In the genomic region with DNA sequence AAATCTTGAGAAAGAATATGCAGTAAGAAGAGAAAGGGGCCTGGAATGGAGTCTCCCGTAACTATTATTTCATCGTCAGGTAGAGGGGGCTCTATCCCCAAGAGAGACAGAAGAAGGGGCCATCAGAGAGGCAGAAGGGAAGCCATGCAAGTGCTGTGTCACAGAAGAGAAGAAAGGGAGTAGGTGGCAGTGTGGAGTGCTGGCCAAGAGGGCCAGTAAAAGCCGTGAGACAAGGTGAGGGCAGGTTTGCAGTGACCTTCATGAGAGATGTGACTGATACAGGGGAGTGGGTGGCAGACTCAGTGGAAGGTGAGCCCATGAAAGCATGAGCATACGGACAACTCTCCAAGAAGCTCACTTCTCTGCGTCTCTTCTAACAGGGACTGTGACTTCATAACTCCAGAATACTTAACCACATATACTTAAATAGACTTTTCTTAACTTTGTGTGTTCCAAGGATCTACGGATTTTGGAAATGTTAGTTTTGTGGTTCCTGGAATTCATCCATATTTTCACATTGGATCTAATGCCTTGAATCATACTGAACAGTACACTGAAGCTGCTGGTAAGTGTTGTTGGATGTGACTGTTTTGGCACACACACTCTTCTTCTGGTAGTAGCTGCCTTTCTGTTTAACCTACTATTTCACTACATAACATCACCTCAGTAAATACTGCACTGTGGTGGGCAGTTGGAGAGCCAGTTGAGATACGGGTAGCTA, we compare ENCODE assay signal across 19 cellular contexts. TPM values are rescaled to one million over a fixed set of nuclear protein-coding genes. Genes with fewer than 3 reads are reported as not detected.
DNase-seq lines count a peak whose midpoint lies in the region; ATAC-seq, FAIRE-seq and TF ChIP-seq lines count a peak whose summit lies in the region.
"Had no signal": no experiment of that assay in that cellular context is flagged by ENCODE, and none has a peak within 500 bp of the region (broad histone marks: within the 10 kb centered on the region; RNA-seq: fewer than 3 reads in every experiment).

No MANE protein-coding gene starts in this region.

- H3K36me3 ChIP-seq in Loucy (ENCODE audit: insufficient read depth, low read length), result peaks cover 35% of the 10 kb centered on the region; the same call in 1 of the 2 replicates
- H3K36me3 ChIP-seq in GM12878 (ENCODE audit: control insufficient read depth in 2 of 2, insufficient read depth in 2 of 2, low read length in 1 of 2), result peaks cover 0 to 6% of the 10 kb centered on the region in 2 experiments; a peak in 3 of 4 replicates
- no peaks in the 10 kb centered on the region for H3K36me3 ChIP-seq in hepatocyte (replicated peaks; ENCODE audit: insufficient read depth, low read depth)
- H3K36me3 ChIP-seq in gastrocnemius medialis, result peaks cover 0 to 44% of the 10 kb centered on the region in 2 donors

- SMC1A ChIA-PET in GM12878 (lab: Charles Lee; ENCODE audit: uncharacterized antibody, unreplicated experiment), result interaction anchor here (0.6 kb wide), 1 partner anchor 82 kb away, joined by 3 read pairs; no protein-coding TSS in a partner anchor

- no peak for TF ChIP-seq EP300 in GM12878 (IDR thresholded peaks at IDR 0.05; ENCODE audit: borderline replicate concordance in 1 of 2, control insufficient read depth in 1 of 2, low read depth in 2 of 2, low read length in 2 of 2)

- no peaks in the 10 kb centered on the region for H3K27me3 ChIP-seq in Loucy (ENCODE audit: insufficient read depth, low read length, poor library complexity, severe bottlenecking)
- H3K27me3 ChIP-seq in GM12878 (replicated peaks in 1 of 2; ENCODE audit: control insufficient read depth in 2 of 2, insufficient read depth in 2 of 2, low read length in 1 of 2), result no peaks in the 10 kb centered on the region
- no peaks in the 10 kb centered on the region for H3K27me3 ChIP-seq in hepatocyte
- no peaks in the 10 kb centered on the region for H3K27me3 ChIP-seq in gastrocnemius medialis
- H3K27me3 ChIP-seq: BLaER1 had no signal

- H4K20me1 ChIP-seq in Loucy (ENCODE audit: insufficient read depth, low read length, poor library complexity, severe bottlenecking) (no peaks in the 10 kb centered on the region), GM12878 (ENCODE audit: control insufficient read depth, insufficient read depth) (no peaks in the 10 kb centered on the region), hepatocyte (ENCODE audit: insufficient read depth, poor library complexity, severe bottlenecking) (no peaks in the 10 kb centered on the region)
- H4K20me1 ChIP-seq: BLaER1 had no signal

- CTCF ChIA-PET in GM12878 (lab: Yijun Ruan, JAX), result no interaction called here

- RAD21 ChIA-PET in GM12878 (lab: Charles Lee; ENCODE audit: unreplicated experiment), result no interaction called here

- peak; percentile 50 for TF ChIP-seq CTCF in Loucy (conservative IDR thresholded peaks at IDR 0.05; ENCODE audit: low read length)
- no peak for TF ChIP-seq CTCF in GM12878 (IDR thresholded peaks at IDR 0.05 in 2 of 3, conservative IDR thresholded peaks at IDR 0.05 in 1 of 3; ENCODE audit: control insufficient read depth in 2 of 3, extremely low read depth in 1 of 3, insufficient read depth in 1 of 3, low read depth in 3 of 3, low read length in 3 of 3)
- no peak for TF ChIP-seq CTCF in hepatocyte (IDR thresholded peaks at IDR 0.05; ENCODE audit: poor library complexity)
- TF ChIP-seq CTCF in gastrocnemius medialis (IDR thresholded peaks at IDR 0.05 in 4 of 5, conservative IDR thresholded peaks at IDR 0.05 in 1 of 5), result no peak

- POLR2A ChIA-PET in GM12878 (lab: Charles Lee), result no interaction called here

- TF ChIP-seq RAD21 in GM12878 (IDR thresholded peaks at IDR 0.05; ENCODE audit: insufficient read depth, low read depth, low read length), result 0 out of 2 replicates have a peak, but pooled peaks have one; percentile 11

- H3K9me3 ChIP-seq in Loucy (ENCODE audit: insufficient read depth, low read depth, low read length) (no peaks in the 10 kb centered on the region), GM12878 (replicated peaks; ENCODE audit: control insufficient read depth, insufficient read depth, low read length) (no peaks in the 10 kb centered on the region), hepatocyte (ENCODE audit: low read depth) (no peaks in the 10 kb centered on the region), gastrocnemius medialis (no peaks in the 10 kb centered on the region)
- H3K9me3 ChIP-seq: BLaER1 had no signal

- in situ Hi-C loops in GM12878 (cut with MboI), result no loop called here
- in situ Hi-C loops in gastrocnemius medialis (cut with MboI; ENCODE audit: low sequenced_read_pairs in 4 of 4), result no loop called here

- H3K79me2 ChIP-seq in Loucy (ENCODE audit: insufficient read depth, low read length) (no peaks in the 10 kb centered on the region), GM12878 (ENCODE audit: control insufficient read depth, insufficient read depth, low read length) (no peaks in the 10 kb centered on the region), hepatocyte (peaks cover 1% of the 10 kb centered on the region)

- intact Hi-C loops in GM12878 (cut with micrococcal nuclease; ENCODE audit: unreplicated experiment) (no loop called here), gastrocnemius medialis (cut with DNase I; ENCODE audit: low total_unique reads) (loop anchor here (1.0 kb wide), 1 partner anchor 26 kb away; no protein-coding TSS in a partner anchor)

- no peak for FAIRE-seq in GM12878 (lab: Jason Lieb, UNC)

- no peak overlapping the region for H2AFZ ChIP-seq in Loucy (ENCODE audit: low read length)
- H2AFZ ChIP-seq in GM12878 (ENCODE audit: control insufficient read depth, low read depth, low read length), result no peak overlapping the region
- H2AFZ ChIP-seq in hepatocyte, result no peak overlapping the region

- DNase-seq in GM12878 (ENCODE audit: low read depth, low spot score) (no peak), hepatocyte (ENCODE audit: low spot score) (no peak), gastrocnemius medialis (peak in 1 of 2 donors; percentile 40), SKM-1 treated with dmso at 0.1 percent for 144 hours (lab: John Stamatoyannopoulos, UW; ENCODE audit: unreplicated experiment) (no peak), NOMO-1 (lab: John Stamatoyannopoulos, UW; ENCODE audit: unreplicated experiment in 2 of 2) (no peak), superior temporal gyrus (ENCODE audit: extremely low spot score) (no peak), midbrain (lab: John Stamatoyannopoulos, UW) (no peak)
- DNase-seq: activated CD8-positive, alpha-beta memory T cell treated with anti-CD3 and anti-CD28 coated beads for 24 hours; activated naive CD4-positive, alpha-beta T cell treated with Interleukin-2 at 50 U/mL for 16 hours; dermis blood vessel endothelial cell; kidney glomerular epithelial cell; NCI-H1092 treated with DMSO at 0.1 percent for 48 hours; NCI-H510A; stimulated activated CD4-positive, alpha-beta T cell treated with anti-CD3 and anti-CD28 coated beads, Interleukin-1b, Interleukin-23, amount 100 ng/mL, for 48 hours had no signal

- H3K4me2 ChIP-seq in Loucy (ENCODE audit: low read depth, low read length, poor library complexity, severe bottlenecking) (no peak overlapping the region), GM12878 (ENCODE audit: control insufficient read depth, insufficient read depth) (no peak overlapping the region), hepatocyte (peak overlapping the region; percentile 27)
- H3K4me2 ChIP-seq: BLaER1 had no signal

- ATAC-seq in GM12878, result no peak
- peak; percentile 63 to 79 for ATAC-seq in gastrocnemius medialis
- ATAC-seq: stimulated activated effector memory CD8-positive, alpha-beta T cell treated with anti-CD3 and anti-CD28 coated beads, Interleukin-12 subunit alpha, Interleukin-12 subunit beta, amount 100 ng/mL, for 72 hours had no signal

- BruUV-seq in GM12878 (replicated peaks; lab: Mats Ljungman, UMichigan), result no TSS peak

- no peak for TF ChIP-seq POLR2A in GM12878 (IDR thresholded peaks at IDR 0.05; ENCODE audit: low read depth, low read length)
- no peak for TF ChIP-seq POLR2A in gastrocnemius medialis (IDR thresholded peaks at IDR 0.05)

- no peaks in the 10 kb centered on the region for H3K9me2 ChIP-seq in Loucy (replicated peaks; ENCODE audit: low read depth, low read length)
- H3K9me2 ChIP-seq in hepatocyte (replicated peaks; ENCODE audit: insufficient read depth), result no peaks in the 10 kb centered on the region

- H3K27ac ChIP-seq in GM12878 (ENCODE audit: control insufficient read depth, insufficient read depth), result no peak overlapping the region
- H3K27ac ChIP-seq in hepatocyte, result peak overlapping the region; percentile 55
- peak overlapping the region; percentile 79 to 88 (median 86) for H3K27ac ChIP-seq in gastrocnemius medialis
- H3K27ac ChIP-seq: BLaER1 had no signal

- no peak overlapping the region for H3K4me3 ChIP-seq in Loucy (ENCODE audit: low read length, poor library complexity, severe bottlenecking)
- H3K4me3 ChIP-seq in GM12878, result no peak overlapping the region
- H3K4me3 ChIP-seq in hepatocyte, result no peak overlapping the region
- H3K4me3 ChIP-seq in gastrocnemius medialis, result peak overlapping the region in 3 of 4 donors; percentile 2 to 11 (median 2)
- H3K4me3 ChIP-seq: BLaER1 had no signal

- H3K4me1 ChIP-seq in Loucy (ENCODE audit: insufficient read depth, low read length, poor library complexity, severe bottlenecking) (no peaks in the 10 kb centered on the region), GM12878 (ENCODE audit: control insufficient read depth, insufficient read depth, low read length) (no peaks in the 10 kb centered on the region), hepatocyte (ENCODE audit: insufficient read depth) (no peaks in the 10 kb centered on the region), gastrocnemius medialis (peaks cover 12 to 23% of the 10 kb centered on the region in 2 donors)
- H3K4me1 ChIP-seq: BLaER1 had no signal

- no peaks in the 10 kb centered on the region for H3F3A ChIP-seq in Loucy (ENCODE audit: low read depth)

- no peak overlapping the region for H3K9ac ChIP-seq in Loucy (ENCODE audit: low read depth, low read length, poor library complexity, severe bottlenecking)
- no peak overlapping the region for H3K9ac ChIP-seq in GM12878 (ENCODE audit: control insufficient read depth, insufficient read depth, low read length)
- H3K9ac ChIP-seq: BLaER1 had no signal

- 98% methylated on average over 7 of the region's 7 CpGs for WGBS in GM12878 (ENCODE audit: insufficient coverage, insufficient replicate concordance, low lambda C conversion rate, missing lambda C conversion rate)
- 78% methylated on average over 7 of the region's 7 CpGs for WGBS in hepatocyte (ENCODE audit: low lambda C conversion rate, missing lambda C conversion rate)

RNA-seq across cellular contexts. Expression of a gene that starts 15.6 kb away (rescaled TPM):
- total RNA-seq in GM12878 (2013; cell fraction: nucleolus; rRNA removed), result 28.9 and 31.1 TPM in 2 replicates
- total RNA-seq in GM12878 (2014; rRNA removed) (23.6 and 27.2 TPM in 2 replicates), GM12878 (2014; rRNA removed; fragmentation: Illumina TruSeq; extraction: Trizol) (17.3 and 18.0 TPM in 2 replicates), GM12878 (2021) (14.2 and 14.9 TPM in 2 replicates), hepatocyte (20.8 and 25.3 TPM in 2 replicates), gastrocnemius medialis (10 to 100 TPM; 18.1 to 54.6 (median 26.3) TPM)
- polyA plus RNA-seq in GM12878 (2011; ENCODE audit: low read depth), result 3.6 TPM
- polyA plus RNA-seq in GM12878 (2011; rRNA removed) (18.6 and 31.4 TPM in 2 replicates), GM12878 (2014; fragmentation: Illumina TruSeq; extraction: Trizol) (18.2 and 23.2 TPM in 2 replicates), GM12878 (2014; fragmentation: Nextera tagmentation; extraction: Ambion mirVana) (1 to 10 TPM; 7.8 to 8.3 TPM), GM12878 (2014; rRNA removed) (14.3 and 16.1 TPM in 2 replicates), GM12878 (2016; fragmentation: Nextera tagmentation; extraction: Ambion mirVana) (10 to 100 TPM; 14.9 to 15.3 TPM), hepatocyte (8.7 and 9.5 TPM in 2 replicates)
- polyA plus RNA-seq in GM12878 (2011; cell fraction: cytosol; rRNA removed), result 6.8 and 7.7 TPM in 2 replicates
- polyA plus RNA-seq in GM12878 (2011; cell fraction: nucleus; rRNA removed), result 9.4 and 10.0 TPM in 2 replicates
- 6.5 and 9.0 TPM in 2 replicates for polyA plus RNA-seq in GM12878 (2012)
- polyA minus RNA-seq in GM12878 (2011; rRNA and poly(A)+ RNA removed), result 5.1 and 5.6 TPM in 2 replicates
- 6.2 and 6.8 TPM in 2 replicates for polyA minus RNA-seq in GM12878 (2011; cell fraction: cytosol; rRNA and poly(A)+ RNA removed)
- 4.6 and 7.3 TPM in 2 replicates for polyA minus RNA-seq in GM12878 (2011; cell fraction: nucleus; rRNA and poly(A)+ RNA removed)

RNA-seq across cellular contexts. Expression of a gene that starts 43.6 kb away (rescaled TPM):
- total RNA-seq in GM12878 (2013; cell fraction: nucleolus; rRNA removed), result not detected in 2 replicates
- not detected in 2 replicates for total RNA-seq in GM12878 (2014; rRNA removed)
- not detected in 2 replicates for total RNA-seq in GM12878 (2014; rRNA removed; fragmentation: Illumina TruSeq; extraction: Trizol)
- not detected in 2 replicates for total RNA-seq in GM12878 (2021)
- polyA plus RNA-seq in GM12878 (2011; ENCODE audit: low read depth), result not detected
- polyA plus RNA-seq in GM12878 (2011; rRNA removed), result 0.03 TPM in 1 of 2 replicates, not detected in the other
- polyA plus RNA-seq in GM12878 (2011; cell fraction: cytosol; rRNA removed), result 0.01 TPM in 1 of 2 replicates, not detected in the other
- polyA plus RNA-seq in GM12878 (2011; cell fraction: nucleus; rRNA removed), result not detected in 2 replicates
- polyA plus RNA-seq in GM12878 (2012), result 0.23 and 0.28 TPM in 2 replicates
- 0.03 TPM in 1 of 2 replicates, not detected in the other for polyA plus RNA-seq in GM12878 (2014; fragmentation: Illumina TruSeq; extraction: Trizol)
- polyA plus RNA-seq in GM12878 (2014; fragmentation: Nextera tagmentation; extraction: Ambion mirVana), result not detected
- not detected in 2 replicates for polyA plus RNA-seq in GM12878 (2014; rRNA removed)
- under 1 TPM in 1 of 2 experiments, not detected in 1; 0.23 TPM for polyA plus RNA-seq in GM12878 (2016; fragmentation: Nextera tagmentation; extraction: Ambion mirVana)
- polyA minus RNA-seq in GM12878 (2011; rRNA and poly(A)+ RNA removed), result not detected in 2 replicates
- polyA minus RNA-seq in GM12878 (2011; cell fraction: cytosol; rRNA and poly(A)+ RNA removed), result not detected in 2 replicates
- not detected in 2 replicates for polyA minus RNA-seq in GM12878 (2011; cell fraction: nucleus; rRNA and poly(A)+ RNA removed)
- total RNA-seq in hepatocyte, result 5.7 and 7.3 TPM in 2 replicates
- 5.6 and 7.6 TPM in 2 replicates for polyA plus RNA-seq in hepatocyte
- total RNA-seq in gastrocnemius medialis, result under 1 TPM in 2 of 4 donors, not detected in 2; 0.31 to 0.33 TPM
- total RNA-seq: H4 had no signal

RNA-seq across cellular contexts. Expression of a gene that starts 55.7 kb away (rescaled TPM):
- total RNA-seq in GM12878 (2013; cell fraction: nucleolus; rRNA removed), result not detected in 2 replicates
- total RNA-seq in GM12878 (2014; rRNA removed), result not detected in 2 replicates
- not detected in 2 replicates for total RNA-seq in GM12878 (2014; rRNA removed; fragmentation: Illumina TruSeq; extraction: Trizol)
- total RNA-seq in GM12878 (2021), result not detected in 2 replicates
- polyA plus RNA-seq in GM12878 (2011; ENCODE audit: low read depth), result not detected
- not detected in 2 replicates for polyA plus RNA-seq in GM12878 (2011; rRNA removed)
- polyA plus RNA-seq in GM12878 (2011; cell fraction: cytosol; rRNA removed), result not detected in 2 replicates
- polyA plus RNA-seq in GM12878 (2011; cell fraction: nucleus; rRNA removed), result not detected in 2 replicates
- not detected in 2 replicates for polyA plus RNA-seq in GM12878 (2012)
- polyA plus RNA-seq in GM12878 (2014; fragmentation: Illumina TruSeq; extraction: Trizol), result not detected in 2 replicates
- not detected for polyA plus RNA-seq in GM12878 (2014; fragmentation: Nextera tagmentation; extraction: Ambion mirVana)
- not detected in 2 replicates for polyA plus RNA-seq in GM12878 (2014; rRNA removed)
- polyA plus RNA-seq in GM12878 (2016; fragmentation: Nextera tagmentation; extraction: Ambion mirVana), result not detected
- not detected in 2 replicates for polyA minus RNA-seq in GM12878 (2011; rRNA and poly(A)+ RNA removed)
- polyA minus RNA-seq in GM12878 (2011; cell fraction: cytosol; rRNA and poly(A)+ RNA removed), result not detected in 2 replicates
- not detected in 2 replicates for polyA minus RNA-seq in GM12878 (2011; cell fraction: nucleus; rRNA and poly(A)+ RNA removed)
- total RNA-seq in hepatocyte, result 0.27 TPM in 1 of 2 replicates, not detected in the other
- polyA plus RNA-seq in hepatocyte, result 0.60 TPM in 1 of 2 replicates, not detected in the other
- total RNA-seq in gastrocnemius medialis, result under 1 TPM in 2 of 4 donors, not detected in 2; 0.20 to 0.25 TPM
- total RNA-seq: Daoy, dermis blood vessel endothelial cell, H4 had no signal

Comparison
In these comparisons a context has a peak if more than half of its experiments do, and no peak if none do; other contexts are left out.
1. H3K4me3 ChIP-seq: peak in gastrocnemius medialis (3 of 4); none in Loucy (single experiment), GM12878 (single experiment) and hepatocyte (single experiment).